Comparison of ENCODE assay signal across 15 cellular contexts in genomic region chr12:124277394-124278222, GRCh38. TPM values are rescaled to one million over a fixed set of nuclear protein-coding genes. Genes with fewer than 3 reads are reported as not detected.
A peak's percentile ranks its signal among the peaks of the same experiment; 100 is the strongest.
DNase-seq lines count a peak whose midpoint lies in the region; ATAC-seq and TF ChIP-seq lines count a peak whose summit lies in the region.
"Had no signal": no experiment of that assay in that cellular context is flagged by ENCODE, and none has a peak within 500 bp of the region (broad histone marks: within the 10 kb centered on the region; RNA-seq: fewer than 3 reads in every experiment).

No MANE protein-coding gene starts in this region.

- POLR2A ChIA-PET in activated naive CD8-positive, alpha-beta T cell treated with anti-CD3 and anti-CD28 coated beads, Interleukin-2, amount 10 ng/mL, durations not matched to agents 7 days and 5 days (lab: Charles Lee), result no interaction called here

- H3K9me3 ChIP-seq in hepatocyte (ENCODE audit: low read depth) (no peaks in the 10 kb centered on the region), transverse colon (no peaks in the 10 kb centered on the region), smooth muscle cell (replicated peaks; ENCODE audit: low read depth) (no peaks in the 10 kb centered on the region)
- H3K9me3 ChIP-seq: right atrium auricular region, upper lobe of left lung had no signal

- in situ Hi-C loops in transverse colon (cut with MboI; ENCODE audit: low pct_ligation_motif_present in 1 of 4, low pct_unique_long_range_greater_than_20kb in 1 of 4, low sequenced_read_pairs in 3 of 4), result no loop called here

- WGBS in hepatocyte (ENCODE audit: low lambda C conversion rate, missing lambda C conversion rate), result 83% methylated on average over 12 of the region's 16 CpGs
- 43% methylated on average over 14 of the region's 16 CpGs; no CpG with 5 or more reads in 1 of the 2 donors for WGBS in transverse colon (ENCODE audit: low coverage in 1 of 2), 2 donors
- 67% methylated on average over 14 of the region's 16 CpGs for WGBS in smooth muscle cell (ENCODE audit: low lambda C conversion rate)

- H3K79me2 ChIP-seq in hepatocyte (no peaks in the 10 kb centered on the region), smooth muscle cell (ENCODE audit: low read depth) (no peaks in the 10 kb centered on the region)

- peak; percentile 34 for ATAC-seq in activated naive CD8-positive, alpha-beta T cell treated with anti-CD3 and anti-CD28 coated beads, Interleukin-2, amount 10 ng/mL, durations not matched to agents 7 days and 5 days (ENCODE audit: low read depth)
- no peak for ATAC-seq in left lobe of liver

- no peak for DNase-seq in activated naive CD8-positive, alpha-beta T cell treated with anti-CD3 and anti-CD28 coated beads, Interleukin-2, amount 10 ng/mL, durations not matched to agents 7 days and 5 days
- no peak for DNase-seq in activated naive CD8-positive, alpha-beta T cell treated with anti-CD3 and anti-CD28 coated beads for 36 hours
- DNase-seq in NCI-H69 (lab: John Stamatoyannopoulos, UW) (peak; percentile 84), hepatocyte (ENCODE audit: low spot score) (no peak), transverse colon (peak; percentile 34), osteocyte (ENCODE audit: extremely low spot score, unreplicated experiment) (no peak), left lobe of liver (ENCODE audit: low spot score) (no peak), smooth muscle cell (lab: John Stamatoyannopoulos, UW; ENCODE audit: unreplicated experiment) (no peak)
- DNase-seq: activated CD4-positive, alpha-beta T cell treated with anti-CD3 and anti-CD28 coated beads for 48 hours; activated T-cell treated with anti-CD3 and anti-CD28 coated beads, Interleukin-2, amount 50 U/mL, for 24 hours; stimulated activated CD4-positive, alpha-beta T cell treated with anti-CD3 and anti-CD28 coated beads, Interleukin-2, amount 100 ng/mL, for 48 hours; upper lobe of left lung had no signal

- H3K4me1 Mint-ChIP-seq in activated naive CD8-positive, alpha-beta T cell treated with anti-CD3 and anti-CD28 coated beads, Interleukin-2, amount 10 ng/mL, durations not matched to agents 7 days and 5 days, result no peaks in the 10 kb centered on the region
- peaks cover 4% of the 10 kb centered on the region for H3K4me1 Mint-ChIP-seq in activated naive CD8-positive, alpha-beta T cell treated with anti-CD3 and anti-CD28 coated beads for 36 hours
- H3K4me1 Mint-ChIP-seq in osteocyte (ENCODE audit: unreplicated experiment), result peaks cover 24% of the 10 kb centered on the region

- no peaks in the 10 kb centered on the region for H3F3A ChIP-seq in smooth muscle cell (ENCODE audit: low read depth)

- intact Hi-C loops in transverse colon (cut with DNase I; ENCODE audit: low total_unique reads), result no loop called here

- no peak overlapping the region for H3K9ac ChIP-seq in smooth muscle cell (ENCODE audit: low read depth)

- no peaks in the 10 kb centered on the region for H3K9me2 ChIP-seq in hepatocyte (replicated peaks; ENCODE audit: insufficient read depth)

- no peaks in the 10 kb centered on the region for H3K36me3 Mint-ChIP-seq in activated naive CD8-positive, alpha-beta T cell treated with anti-CD3 and anti-CD28 coated beads, Interleukin-2, amount 10 ng/mL, durations not matched to agents 7 days and 5 days
- no peaks in the 10 kb centered on the region for H3K36me3 Mint-ChIP-seq in activated naive CD8-positive, alpha-beta T cell treated with anti-CD3 and anti-CD28 coated beads for 36 hours
- no peaks in the 10 kb centered on the region for H3K36me3 Mint-ChIP-seq in osteocyte (ENCODE audit: unreplicated experiment)

- no peak for TF ChIP-seq POLR2A in transverse colon (IDR thresholded peaks at IDR 0.05)

- H4K20me1 ChIP-seq in hepatocyte (ENCODE audit: insufficient read depth, poor library complexity, severe bottlenecking) (no peaks in the 10 kb centered on the region), smooth muscle cell (ENCODE audit: low read depth) (no peaks in the 10 kb centered on the region)

- no peak for TF ChIP-seq EP300 in transverse colon (IDR thresholded peaks at IDR 0.05; ENCODE audit: low read depth)

- H3K27ac ChIP-seq in hepatocyte (peak overlapping the region; percentile 55), transverse colon (no peak overlapping the region), smooth muscle cell (ENCODE audit: low read depth) (no peak overlapping the region)
- H3K27ac ChIP-seq: right atrium auricular region, upper lobe of left lung had no signal

- no peaks in the 10 kb centered on the region for H3K27me3 ChIP-seq in hepatocyte
- H3K27me3 ChIP-seq in transverse colon, result peaks cover 27% of the 10 kb centered on the region
- H3K27me3 ChIP-seq in smooth muscle cell (ENCODE audit: low read depth), result no peaks in the 10 kb centered on the region
- H3K27me3 ChIP-seq: upper lobe of left lung had no signal

- no peak overlapping the region for H3K4me3 ChIP-seq in hepatocyte
- H3K4me3 ChIP-seq in transverse colon, result no peak overlapping the region
- no peak overlapping the region for H3K4me3 ChIP-seq in smooth muscle cell
- H3K4me3 ChIP-seq: right atrium auricular region, upper lobe of left lung had no signal

- H3K4me2 ChIP-seq in hepatocyte (peak overlapping the region; percentile 39), smooth muscle cell (no peak overlapping the region)

- peaks cover 29% of the 10 kb centered on the region for H3K4me1 ChIP-seq in hepatocyte (ENCODE audit: insufficient read depth)
- H3K4me1 ChIP-seq in transverse colon, result peaks cover 0 to 17% (median 10%) of the 10 kb centered on the region in 4 donors
- H3K4me1 ChIP-seq in smooth muscle cell (ENCODE audit: low read depth), result peaks cover 3% of the 10 kb centered on the region
- H3K4me1 ChIP-seq: upper lobe of left lung had no signal

- no peak overlapping the region for H3K27ac Mint-ChIP-seq in activated naive CD8-positive, alpha-beta T cell treated with anti-CD3 and anti-CD28 coated beads, Interleukin-2, amount 10 ng/mL, durations not matched to agents 7 days and 5 days
- no peak overlapping the region for H3K27ac Mint-ChIP-seq in activated naive CD8-positive, alpha-beta T cell treated with anti-CD3 and anti-CD28 coated beads for 36 hours
- H3K27ac Mint-ChIP-seq in osteocyte (ENCODE audit: unreplicated experiment), result no peak overlapping the region
- H3K27ac Mint-ChIP-seq: activated T-cell treated with anti-CD3 and anti-CD28 coated beads, Interleukin-2, amount 50 U/mL, for 24 hours had no signal

- H2AFZ ChIP-seq in hepatocyte (no peak overlapping the region), smooth muscle cell (ENCODE audit: low read depth) (no peak overlapping the region)

- H3K4me3 Mint-ChIP-seq in activated naive CD8-positive, alpha-beta T cell treated with anti-CD3 and anti-CD28 coated beads, Interleukin-2, amount 10 ng/mL, durations not matched to agents 7 days and 5 days, result peak overlapping the region; percentile 16
- H3K4me3 Mint-ChIP-seq in activated naive CD8-positive, alpha-beta T cell treated with anti-CD3 and anti-CD28 coated beads for 36 hours, result no peak overlapping the region
- no peak overlapping the region for H3K4me3 Mint-ChIP-seq in osteocyte (ENCODE audit: unreplicated experiment)
- H3K4me3 Mint-ChIP-seq: activated T-cell treated with anti-CD3 and anti-CD28 coated beads, Interleukin-2, amount 50 U/mL, for 24 hours had no signal

- TF ChIP-seq CTCF in hepatocyte (IDR thresholded peaks at IDR 0.05; ENCODE audit: poor library complexity) (no peak), transverse colon (IDR thresholded peaks at IDR 0.05) (no peak), osteocyte (IDR thresholded peaks at IDR 0.05) (no peak), smooth muscle cell (IDR thresholded peaks at IDR 0.05; ENCODE audit: borderline replicate concordance, insufficient read depth, poor library complexity, severe bottlenecking) (no peak)

- H3K27me3 Mint-ChIP-seq in activated naive CD8-positive, alpha-beta T cell treated with anti-CD3 and anti-CD28 coated beads, Interleukin-2, amount 10 ng/mL, durations not matched to agents 7 days and 5 days, result peaks cover 16% of the 10 kb centered on the region
- peaks cover 41% of the 10 kb centered on the region for H3K27me3 Mint-ChIP-seq in activated naive CD8-positive, alpha-beta T cell treated with anti-CD3 and anti-CD28 coated beads for 36 hours
- H3K27me3 Mint-ChIP-seq in osteocyte (ENCODE audit: unreplicated experiment), result peaks cover 41% of the 10 kb centered on the region

- H3K36me3 ChIP-seq in hepatocyte (replicated peaks; ENCODE audit: insufficient read depth, low read depth) (no peaks in the 10 kb centered on the region), transverse colon (no peaks in the 10 kb centered on the region), smooth muscle cell (ENCODE audit: low read depth) (no peaks in the 10 kb centered on the region)
- H3K36me3 ChIP-seq: right atrium auricular region, upper lobe of left lung had no signal

- H3K9me3 Mint-ChIP-seq in activated naive CD8-positive, alpha-beta T cell treated with anti-CD3 and anti-CD28 coated beads, Interleukin-2, amount 10 ng/mL, durations not matched to agents 7 days and 5 days, result no peaks in the 10 kb centered on the region
- H3K9me3 Mint-ChIP-seq in activated naive CD8-positive, alpha-beta T cell treated with anti-CD3 and anti-CD28 coated beads for 36 hours, result no peaks in the 10 kb centered on the region
- H3K9me3 Mint-ChIP-seq in osteocyte (ENCODE audit: unreplicated experiment), result no peaks in the 10 kb centered on the region
- H3K9me3 Mint-ChIP-seq: activated T-cell treated with anti-CD3 and anti-CD28 coated beads, Interleukin-2, amount 50 U/mL, for 24 hours had no signal

RNA-seq across cellular contexts. Expression of gene RFLNA, which starts 17.3 kb away (rescaled TPM):
- not detected for total RNA-seq in activated naive CD8-positive, alpha-beta T cell treated with anti-CD3 and anti-CD28 coated beads, Interleukin-2, amount 10 ng/mL, durations not matched to agents 7 days and 5 days
- total RNA-seq in activated naive CD8-positive, alpha-beta T cell treated with anti-CD3 and anti-CD28 coated beads for 36 hours, result not detected
- 57.8 and 62.8 TPM in 2 replicates for total RNA-seq in hepatocyte
- polyA plus RNA-seq in hepatocyte, result 54.1 and 67.8 TPM in 2 replicates
- total RNA-seq in transverse colon, result 10 to 100 TPM; 19.1 to 53.8 (median 30.7) TPM
- 0.91 and 1.4 TPM in 2 replicates for total RNA-seq in osteocyte
- total RNA-seq in left lobe of liver, result not detected
- total RNA-seq in smooth muscle cell, result 22.9 and 30.2 TPM in 2 replicates
- 37.2 and 51.5 TPM in 2 replicates for polyA plus RNA-seq in smooth muscle cell
- total RNA-seq: NCI-H460; T-helper 2 cell treated with Interferon-gamma antibody and Interleukin-4, amounts not matched to agents 100 ng/mL and 5 ng/mL, for 36 hours had no signal

Comparison
In these comparisons a context has a peak if more than half of its experiments do, and no peak if none do; other contexts are left out.
1. DNase-seq: peak in NCI-H69 (single experiment) and transverse colon (single experiment); none in activated naive CD8-positive, alpha-beta T cell treated with anti-CD3 and anti-CD28 coated beads, Interleukin-2, amount 10 ng/mL, durations not matched to agents 7 days and 5 days (single experiment), activated naive CD8-positive, alpha-beta T cell treated with anti-CD3 and anti-CD28 coated beads for 36 hours (single experiment), hepatocyte (single experiment), osteocyte (single experiment), left lobe of liver (single experiment) and smooth muscle cell (single experiment).